Comparison of ENCODE assay signal across 8 cellular contexts in genomic region chr2:114661926-114662670, GRCh38.
DNase-seq lines count a peak whose midpoint lies in the region; ATAC-seq and TF ChIP-seq lines count a peak whose summit lies in the region.

No MANE protein-coding gene starts in this region.

- no peaks in the 10 kb centered on the region for H3K9me3 Mint-ChIP-seq in activated naive CD4-positive, alpha-beta T cell treated with anti-CD3 and anti-CD28 coated beads, Interleukin-2, amount 50 U/mL, for 24 hours
- peaks cover 0 to 9% (median 5%) of the 10 kb centered on the region in 5 donors for H3K9me3 Mint-ChIP-seq in CD8-positive, alpha-beta memory T cell
- peaks cover 2% of the 10 kb centered on the region for H3K9me3 Mint-ChIP-seq in Calu3 (ENCODE audit: low read depth, unreplicated experiment)

- no peaks in the 10 kb centered on the region for H3K36me3 ChIP-seq in iPS-15b (ENCODE audit: control insufficient read depth, insufficient read depth, low read length)
- H3K36me3 ChIP-seq in gastrocnemius medialis, result no peaks in the 10 kb centered on the region
- H3K36me3 ChIP-seq in CD8-positive, alpha-beta memory T cell (ENCODE audit: insufficient read depth, low read length), result no peaks in the 10 kb centered on the region

- peak overlapping the region; percentile 67 for H3K4me3 ChIP-seq in iPS-15b (ENCODE audit: low read depth, low read length)
- H3K4me3 ChIP-seq in gastrocnemius medialis, result peak overlapping the region; percentile 48 to 58 (median 50)
- no peak overlapping the region for H3K4me3 ChIP-seq in CD8-positive, alpha-beta memory T cell (ENCODE audit: low read length)

- H3K4me1 Mint-ChIP-seq in activated naive CD4-positive, alpha-beta T cell treated with anti-CD3 and anti-CD28 coated beads, Interleukin-2, amount 50 U/mL, for 24 hours, result peaks cover 14% of the 10 kb centered on the region
- H3K4me1 Mint-ChIP-seq in CD8-positive, alpha-beta memory T cell, result peaks cover 0 to 9% (median 0%) of the 10 kb centered on the region in 3 donors
- H3K4me1 Mint-ChIP-seq in Calu3 (ENCODE audit: low read depth, unreplicated experiment), result no peaks in the 10 kb centered on the region

- no TSS peak for BruUV-seq in Calu3 (replicated peaks; lab: Mats Ljungman, UMichigan)

- CTCF ChIA-PET in CD8-positive, alpha-beta memory T cell (lab: Charles Lee), result no interaction called here
- CTCF ChIA-PET in Calu3 (lab: Charles Lee), result no interaction called here

- POLR2A ChIA-PET in CD8-positive, alpha-beta memory T cell (lab: Charles Lee), result no interaction called here

- H3K9ac ChIP-seq in iPS-15b (ENCODE audit: low read depth, low read length), result peak overlapping the region; percentile 18

- peak overlapping the region; percentile 74 for H3K4me3 Mint-ChIP-seq in activated naive CD4-positive, alpha-beta T cell treated with anti-CD3 and anti-CD28 coated beads, Interleukin-2, amount 50 U/mL, for 24 hours
- H3K4me3 Mint-ChIP-seq in CD8-positive, alpha-beta memory T cell, result peak overlapping the region in 3 of 7 donors; percentile 49 to 60 (median 53)
- H3K4me3 Mint-ChIP-seq in Calu3 (ENCODE audit: low read depth, unreplicated experiment), result no peak overlapping the region

- no peak for TF ChIP-seq CTCF in gastrocnemius medialis (IDR thresholded peaks at IDR 0.05 in 4 of 5, conservative IDR thresholded peaks at IDR 0.05 in 1 of 5)
- TF ChIP-seq CTCF in Calu3 (IDR thresholded peaks at IDR 0.05; ENCODE audit: unreplicated experiment), result no peak

- intact Hi-C loops in gastrocnemius medialis (cut with DNase I; ENCODE audit: low total_unique reads) (no loop called here), Calu3 (cut with micrococcal nuclease; ENCODE audit: unreplicated experiment) (no loop called here)

- no peaks in the 10 kb centered on the region for H3K4me1 ChIP-seq in iPS-15b (ENCODE audit: control insufficient read depth, insufficient read depth, low read length)
- no peaks in the 10 kb centered on the region for H3K4me1 ChIP-seq in gastrocnemius medialis
- no peaks in the 10 kb centered on the region for H3K4me1 ChIP-seq in CD8-positive, alpha-beta memory T cell (ENCODE audit: insufficient read depth, low read length)

- peak; percentile 60 to 72 for DNase-seq in NCI-H1930 (lab: John Stamatoyannopoulos, UW)
- no peak for DNase-seq in gastrocnemius medialis
- no peak for DNase-seq in CD8-positive, alpha-beta memory T cell
- no peak for DNase-seq in NOMO-1 treated with DMSO at 0.1 percent for 48 hours (lab: John Stamatoyannopoulos, UW; ENCODE audit: unreplicated experiment)
- DNase-seq in Calu3, result no peak

- TF ChIP-seq POLR2A in gastrocnemius medialis (IDR thresholded peaks at IDR 0.05), result no peak

- H3K27ac Mint-ChIP-seq in activated naive CD4-positive, alpha-beta T cell treated with anti-CD3 and anti-CD28 coated beads, Interleukin-2, amount 50 U/mL, for 24 hours, result no peak overlapping the region
- no peak overlapping the region for H3K27ac Mint-ChIP-seq in CD8-positive, alpha-beta memory T cell
- no peak overlapping the region for H3K27ac Mint-ChIP-seq in Calu3 (ENCODE audit: unreplicated experiment)

- no peaks in the 10 kb centered on the region for H3K9me3 ChIP-seq in iPS-15b (ENCODE audit: control insufficient read depth, insufficient read depth, low read length)
- no peaks in the 10 kb centered on the region for H3K9me3 ChIP-seq in gastrocnemius medialis
- no peaks in the 10 kb centered on the region for H3K9me3 ChIP-seq in CD8-positive, alpha-beta memory T cell (ENCODE audit: low read length)

- H3K36me3 Mint-ChIP-seq in activated naive CD4-positive, alpha-beta T cell treated with anti-CD3 and anti-CD28 coated beads, Interleukin-2, amount 50 U/mL, for 24 hours, result no peaks in the 10 kb centered on the region
- H3K36me3 Mint-ChIP-seq in CD8-positive, alpha-beta memory T cell, result no peaks in the 10 kb centered on the region
- no peaks in the 10 kb centered on the region for H3K36me3 Mint-ChIP-seq in Calu3 (ENCODE audit: insufficient read depth, unreplicated experiment)

- no peak overlapping the region for H3K27ac ChIP-seq in gastrocnemius medialis
- H3K27ac ChIP-seq in CD8-positive, alpha-beta memory T cell (ENCODE audit: low read depth, low read length), result no peak overlapping the region

- peaks cover 14% of the 10 kb centered on the region for H3K27me3 Mint-ChIP-seq in activated naive CD4-positive, alpha-beta T cell treated with anti-CD3 and anti-CD28 coated beads, Interleukin-2, amount 50 U/mL, for 24 hours
- H3K27me3 Mint-ChIP-seq in CD8-positive, alpha-beta memory T cell, result peaks cover 7 to 17% of the 10 kb centered on the region in 2 donors
- no peaks in the 10 kb centered on the region for H3K27me3 Mint-ChIP-seq in Calu3 (ENCODE audit: unreplicated experiment)

- peaks cover 2% of the 10 kb centered on the region for H3K27me3 ChIP-seq in iPS-15b (ENCODE audit: control insufficient read depth, insufficient read depth, low read length)
- peaks cover 0 to 5% (median 0%) of the 10 kb centered on the region in 3 donors for H3K27me3 ChIP-seq in gastrocnemius medialis
- no peaks in the 10 kb centered on the region for H3K27me3 ChIP-seq in CD8-positive, alpha-beta memory T cell (ENCODE audit: insufficient read depth, low read length, poor library complexity, severe bottlenecking)

- in situ Hi-C loops in gastrocnemius medialis (cut with MboI; ENCODE audit: low sequenced_read_pairs in 4 of 4), result no loop called here

- ATAC-seq in gastrocnemius medialis (no peak), GM21723 (IDR thresholded peaks at IDR 0.05; ENCODE audit: unreplicated experiment) (no peak)

Comparison
In these comparisons a context has a peak if more than half of its experiments do, and no peak if none do; other contexts are left out.
1. DNase-seq: peak in NCI-H1930 (2 of 2); none in gastrocnemius medialis (0 of 2), CD8-positive, alpha-beta memory T cell (0 of 5), NOMO-1 treated with DMSO at 0.1 percent for 48 hours (single experiment) and Calu3 (single experiment).